8 cellular contexts compared by ENCODE assay signal in genomic region chr15:66162286-66162685, GRCh38.
"Had no signal": no experiment of that assay in that cellular context is flagged by ENCODE, and none has a peak within 500 bp of the region (broad histone marks: within the 10 kb centered on the region; RNA-seq: fewer than 3 reads in every experiment).

No MANE protein-coding gene starts in this region.

- H3K9me3 ChIP-seq: HAP-1 had no signal

- H2AFZ ChIP-seq: GM23338 had no signal

- FAIRE-seq: HTR-8/SVneo had no signal

- H3K27ac Mint-ChIP-seq: GM23338 had no signal

- H3K4me1 Mint-ChIP-seq: GM23338 had no signal

- DNase-seq: H7, IMR-90, KBM-7 had no signal

- H3K27ac ChIP-seq: KMS-11 had no signal

- H3K4me2 ChIP-seq: GM23338, KMS-11 had no signal

- H3K9ac ChIP-seq: KMS-11 had no signal

- H3K4me3 ChIP-seq: GM23338, HAP-1 had no signal

- H3K4me1 ChIP-seq: HAP-1 had no signal

- ATAC-seq: GM23338, HCT116 had no signal

- H3K36me3 ChIP-seq: HAP-1 had no signal

- H3K9me3 Mint-ChIP-seq: GM23338 had no signal

- H3K4me3 Mint-ChIP-seq: GM23338 had no signal
